Comparison of ENCODE assay signal across 25 cellular contexts in the genomic region with DNA sequence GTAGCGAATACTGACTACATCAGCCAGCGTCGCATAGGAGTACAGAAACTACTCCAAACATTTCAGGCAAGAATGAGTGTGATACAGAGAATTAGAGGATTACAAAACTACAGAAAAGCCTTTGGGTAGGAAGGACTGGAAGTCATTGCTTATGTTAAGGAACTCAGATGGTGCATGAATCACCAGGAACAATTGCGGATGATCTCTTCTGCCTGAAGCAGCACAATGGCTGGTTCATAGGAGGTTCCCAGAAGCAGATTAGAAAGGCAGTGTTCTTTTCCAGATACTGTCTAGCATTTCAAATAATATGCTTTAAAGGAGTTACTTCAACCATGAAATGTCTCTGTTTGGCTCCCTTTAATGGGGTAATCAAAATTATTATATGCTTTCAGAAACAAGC. TPM values are rescaled to one million over a fixed set of nuclear protein-coding genes. Genes with fewer than 3 reads are reported as not detected.
A peak's percentile ranks its signal among the peaks of the same experiment; 100 is the strongest.
DNase-seq lines count a peak whose midpoint lies in the region; ATAC-seq and TF ChIP-seq lines count a peak whose summit lies in the region.
"Had no signal": no experiment of that assay in that cellular context is flagged by ENCODE, and none has a peak within 500 bp of the region (broad histone marks: within the 10 kb centered on the region; RNA-seq: fewer than 3 reads in every experiment).

No MANE protein-coding gene starts in this region.

- H3K9me3 Mint-ChIP-seq in MCF 10A (ENCODE audit: unreplicated experiment) = no peaks in the 10 kb centered on the region
- H3K9me3 Mint-ChIP-seq: activated B cell treated with CpG ODN at 0.5 μM for 24 hours; activated CD4-positive, alpha-beta memory T cell treated with anti-CD3 and anti-CD28 coated beads, Interleukin-2, amount 10 ng/mL, durations not matched to agents 7 days and 5 days; T-helper 2 cell treated with Interferon-gamma antibody and Interleukin-4, amounts not matched to agents 5 μg/mL and 100 μg/mL, for 36 hours had no signal

- no TSS peak for BruUV-seq in MCF 10A (replicated peaks; lab: Mats Ljungman, UMichigan)

- H3K4me1 ChIP-seq in breast epithelium (no peaks in the 10 kb centered on the region), upper lobe of left lung (no peaks in the 10 kb centered on the region)
- H3K4me1 ChIP-seq: BLaER1 treated with 17β-estradiol and CSF1 and Interleukin-3, amounts not matched to agents 10 nM and 100 nM; spleen had no signal

- ATAC-seq in upper lobe of left lung (ENCODE audit: low FRiP score in 2 of 2) (no peak), HG03159 (IDR thresholded peaks at IDR 0.05; ENCODE audit: unreplicated experiment) (no peak), left ventricle myocardium superior (no peak), HG02938 (IDR thresholded peaks at IDR 0.05; ENCODE audit: unreplicated experiment) (no peak)
- ATAC-seq: HepG2; SK-N-SH treated with all-trans-retinoic acid at 6 μM for 48 hours; stimulated activated naive CD8-positive, alpha-beta T cell treated with anti-CD3 and anti-CD28 coated beads, Interleukin-15, amount 100 ng/mL, for 72 hours had no signal

- TF ChIP-seq EP300 in upper lobe of left lung (IDR thresholded peaks at IDR 0.05) = no peak

- H3K4me3 ChIP-seq in breast epithelium (no peak overlapping the region), brain microvascular endothelial cell (ENCODE audit: low read depth, low read length) (no peak overlapping the region), fibroblast of pulmonary artery (replicated peaks; ENCODE audit: low read depth, low read length) (no peak overlapping the region), upper lobe of left lung (no peak overlapping the region)
- H3K4me3 ChIP-seq: BLaER1 treated with 17β-estradiol and CSF1 and Interleukin-3, amounts not matched to agents 10 nM and 100 nM; spleen; tibial artery had no signal

- peak; percentile 36 for DNase-seq in MCF 10A (ENCODE audit: unreplicated experiment)
- no peak for DNase-seq in breast epithelium (ENCODE audit: low spot score in 2 of 2)
- DNase-seq in brain microvascular endothelial cell = peak; percentile 18
- DNase-seq in fibroblast of pulmonary artery (ENCODE audit: low read depth) = peak; percentile 55
- no peak for DNase-seq in upper lobe of left lung
- DNase-seq in left ventricle myocardium superior = no peak
- DNase-seq: activated B cell treated with CpG ODN at 0.5 μM for 24 hours; activated CD4-positive, alpha-beta memory T cell treated with anti-CD3 and anti-CD28 coated beads, Interleukin-2, amount 10 ng/mL, durations not matched to agents 7 days and 5 days; amniotic stem cell; caudate nucleus; dermis blood vessel endothelial cell; NCI-H2081 treated with DMSO at 0.1 percent for 48 hours; nucleus accumbens; retina; spleen; stimulated activated CD4-positive, alpha-beta T cell treated with anti-CD3 and anti-CD28 coated beads, Interleukin-4, amount 100 ng/mL, for 4 hours; stimulated activated naive CD8-positive, alpha-beta T cell treated with anti-CD3 and anti-CD28 coated beads, Interleukin-15, amount 100 ng/mL, for 72 hours; tibial artery had no signal

- H3K4me1 Mint-ChIP-seq in MCF 10A (ENCODE audit: insufficient read depth, unreplicated experiment) = no peaks in the 10 kb centered on the region
- H3K4me1 Mint-ChIP-seq: activated B cell treated with CpG ODN at 0.5 μM for 24 hours; activated CD4-positive, alpha-beta memory T cell treated with anti-CD3 and anti-CD28 coated beads, Interleukin-2, amount 10 ng/mL, durations not matched to agents 7 days and 5 days; stimulated activated naive CD8-positive, alpha-beta T cell treated with anti-CD3 and anti-CD28 coated beads, Interleukin-15, amount 100 ng/mL, for 72 hours had no signal

- 88 to 92% methylated on average over 4 of the region's 4 CpGs for WGBS in upper lobe of left lung, 2 donors

- CTCF ChIA-PET in MCF 10A (lab: Yijun Ruan, JAX) = no interaction called here

- no peaks in the 10 kb centered on the region for H3K9me3 ChIP-seq in breast epithelium
- no peaks in the 10 kb centered on the region for H3K9me3 ChIP-seq in upper lobe of left lung
- H3K9me3 ChIP-seq: spleen, tibial artery had no signal

- H3K4me3 Mint-ChIP-seq in MCF 10A (ENCODE audit: unreplicated experiment) = no peak overlapping the region
- H3K4me3 Mint-ChIP-seq: activated B cell treated with CpG ODN at 0.5 μM for 24 hours; activated CD4-positive, alpha-beta memory T cell treated with anti-CD3 and anti-CD28 coated beads, Interleukin-2, amount 10 ng/mL, durations not matched to agents 7 days and 5 days; stimulated activated naive CD8-positive, alpha-beta T cell treated with anti-CD3 and anti-CD28 coated beads, Interleukin-15, amount 100 ng/mL, for 72 hours; T-helper 2 cell treated with Interferon-gamma antibody and Interleukin-4, amounts not matched to agents 5 μg/mL and 100 μg/mL, for 36 hours had no signal

- H3K27me3 ChIP-seq in breast epithelium (no peaks in the 10 kb centered on the region), brain microvascular endothelial cell (replicated peaks) (no peaks in the 10 kb centered on the region), upper lobe of left lung (no peaks in the 10 kb centered on the region)
- H3K27me3 ChIP-seq: BLaER1 treated with 17β-estradiol and CSF1 and Interleukin-3, amounts not matched to agents 10 nM and 100 nM; tibial artery had no signal

- TF ChIP-seq POLR2A in breast epithelium (IDR thresholded peaks at IDR 0.05) = no peak
- no peak for TF ChIP-seq POLR2A in upper lobe of left lung (IDR thresholded peaks at IDR 0.05)

- in situ Hi-C loops in brain microvascular endothelial cell (cut with HindIII; ENCODE audit: low pct_ligation_motif_present, low sequenced_read_pairs) = no loop called here

- POLR2A ChIA-PET in MCF 10A (lab: Yijun Ruan, JAX) = no interaction called here

- H3K27ac Mint-ChIP-seq in MCF 10A (ENCODE audit: low read depth, unreplicated experiment) = no peak overlapping the region
- H3K27ac Mint-ChIP-seq: activated B cell treated with CpG ODN at 0.5 μM for 24 hours; activated CD4-positive, alpha-beta memory T cell treated with anti-CD3 and anti-CD28 coated beads, Interleukin-2, amount 10 ng/mL, durations not matched to agents 7 days and 5 days; stimulated activated naive CD8-positive, alpha-beta T cell treated with anti-CD3 and anti-CD28 coated beads, Interleukin-15, amount 100 ng/mL, for 72 hours; T-helper 2 cell treated with Interferon-gamma antibody and Interleukin-4, amounts not matched to agents 5 μg/mL and 100 μg/mL, for 36 hours had no signal

- no peaks in the 10 kb centered on the region for H3K36me3 Mint-ChIP-seq in MCF 10A (ENCODE audit: insufficient read depth, unreplicated experiment)

- intact Hi-C loops in MCF 10A (cut with micrococcal nuclease) (no loop called here), breast epithelium (cut with DNase I; ENCODE audit: low total_unique reads) (no loop called here), left ventricle myocardium superior (cut with micrococcal nuclease) (no loop called here)

- H3K27me3 Mint-ChIP-seq in MCF 10A (ENCODE audit: insufficient read depth, unreplicated experiment) = no peaks in the 10 kb centered on the region
- H3K27me3 Mint-ChIP-seq: activated CD4-positive, alpha-beta memory T cell treated with anti-CD3 and anti-CD28 coated beads, Interleukin-2, amount 10 ng/mL, durations not matched to agents 7 days and 5 days had no signal

- H3K27ac ChIP-seq in breast epithelium = no peak overlapping the region
- H3K27ac ChIP-seq in brain microvascular endothelial cell = no peak overlapping the region
- H3K27ac ChIP-seq in upper lobe of left lung = no peak overlapping the region
- H3K27ac ChIP-seq: 22Rv1; BLaER1 treated with 17β-estradiol and CSF1 and Interleukin-3, amounts not matched to agents 10 nM and 100 nM; spleen; tibial artery had no signal

- H3K36me3 ChIP-seq in breast epithelium (no peaks in the 10 kb centered on the region), brain microvascular endothelial cell (replicated peaks) (no peaks in the 10 kb centered on the region), upper lobe of left lung (no peaks in the 10 kb centered on the region)
- H3K36me3 ChIP-seq: BLaER1 treated with 17β-estradiol and CSF1 and Interleukin-3, amounts not matched to agents 10 nM and 100 nM; spleen; tibial artery had no signal

- TF ChIP-seq CTCF in MCF 10A (IDR thresholded peaks at IDR 0.05; ENCODE audit: unreplicated experiment) (no peak), breast epithelium (IDR thresholded peaks at IDR 0.05) (no peak), brain microvascular endothelial cell (IDR thresholded peaks at IDR 0.05; ENCODE audit: low read depth, low read length, missing control alignments) (no peak), fibroblast of pulmonary artery (IDR thresholded peaks at IDR 0.05; ENCODE audit: low read length, missing control alignments) (no peak), upper lobe of left lung (IDR thresholded peaks at IDR 0.05) (no peak)

RNA-seq across cellular contexts. Expression of a gene that starts 42.5 kb away (rescaled TPM):
- total RNA-seq in MCF 10A (2022) (13.2 and 14.2 TPM in 2 replicates), breast epithelium (10 to 100 TPM in 1 of 3 donors, 1 to 10 TPM in 2; 8.5 to 11.9 (median 8.8) TPM), upper lobe of left lung (10 to 100 TPM in 3 of 6 donors, 1 to 10 TPM in 3; 7.1 to 20.8 (median 10.8) TPM), left ventricle myocardium superior (9.9 TPM)
- total RNA-seq: HepG2 had no signal

Comparison
In these comparisons a context has a peak if more than half of its experiments do, and no peak if none do; other contexts are left out.
1. DNase-seq: peak in MCF 10A (single experiment), brain microvascular endothelial cell (single experiment) and fibroblast of pulmonary artery (single experiment); none in breast epithelium (0 of 2), upper lobe of left lung (0 of 2) and left ventricle myocardium superior (single experiment).